1 cellular context compared by ENCODE assay signal in genomic region chr12:121796855-121797751, GRCh38.
TF ChIP-seq lines count a peak whose summit lies in the region.

No MANE protein-coding gene starts in this region.

TF ChIP-seq in HepG2, 621 proteins besides CTCF, POLR2A, EP300 and RAD21 (continued from another document):
- TF ChIP-seq ZNF142 (CRISPR knock-in tag; IDR thresholded peaks at IDR 0.05) (peak; percentile 59; the same call in 1 of the 2 replicates), KLF16 (CRISPR knock-in tag; IDR thresholded peaks at IDR 0.05) (peak in 1 of 2 experiments; percentile 93; a peak in 2 of 4 replicates), ZNF652 (CRISPR knock-in tag; IDR thresholded peaks at IDR 0.05; ENCODE audit: borderline replicate concordance, low read depth) (peak; percentile 39; the same call in 1 of the 2 replicates), ZNF3 (CRISPR knock-in tag; IDR thresholded peaks at IDR 0.05) (no peak), RBM22 (optimal IDR thresholded peaks at IDR 0.05; ENCODE audit: low read length) (peak; percentile 15), ZNF790 (CRISPR knock-in tag; IDR thresholded peaks at IDR 0.05; ENCODE audit: borderline replicate concordance) (no peak; the same call in 1 of the 2 replicates), ZNF138 (CRISPR knock-in tag; IDR thresholded peaks at IDR 0.05; ENCODE audit: low read depth) (no peak), HOXA9 (CRISPR knock-in tag; IDR thresholded peaks at IDR 0.05; ENCODE audit: borderline replicate concordance) (no peak), NRL (CRISPR knock-in tag; IDR thresholded peaks at IDR 0.05; ENCODE audit: borderline replicate concordance) (0 out of 2 replicates have a peak, but pooled peaks have one; percentile 45), KLF13 (CRISPR knock-in tag; IDR thresholded peaks at IDR 0.05) (no peak), CENPT (CRISPR knock-in tag; IDR thresholded peaks at IDR 0.05; ENCODE audit: low read depth) (no peak), BCLAF1 (IDR thresholded peaks at IDR 0.05) (no peak), THRA (CRISPR knock-in tag; IDR thresholded peaks at IDR 0.05; ENCODE audit: borderline replicate concordance) (peak; percentile 84), YEATS2 (CRISPR knock-in tag; IDR thresholded peaks at IDR 0.05; ENCODE audit: borderline replicate concordance) (peak; percentile 85; the same call in 1 of the 2 replicates), HDAC2 (CRISPR knock-in tag; IDR thresholded peaks at IDR 0.05) (peak; percentile 84), MED8 (CRISPR knock-in tag; IDR thresholded peaks at IDR 0.05; ENCODE audit: insufficient replicate concordance) (peak; percentile 50), ZNF749 (CRISPR knock-in tag; IDR thresholded peaks at IDR 0.05; ENCODE audit: borderline replicate concordance) (no peak; the same call in 1 of the 2 replicates), ZNF224 (CRISPR knock-in tag; IDR thresholded peaks at IDR 0.05) (no peak; the same call in 1 of the 2 replicates), ZNF17 (CRISPR knock-in tag; IDR thresholded peaks at IDR 0.05) (no peak), ZFP82 (CRISPR knock-in tag; IDR thresholded peaks at IDR 0.05; ENCODE audit: borderline replicate concordance) (no peak), E2F1 (CRISPR knock-in tag; IDR thresholded peaks at IDR 0.05) (no peak), MAFF (IDR thresholded peaks at IDR 0.05; ENCODE audit: low read depth, low read length) (no peak), SP1 (IDR thresholded peaks at IDR 0.05) (no peak), SP1 (CRISPR knock-in tag; IDR thresholded peaks at IDR 0.05) (peak; percentile 75), ZNF280D (CRISPR knock-in tag; IDR thresholded peaks at IDR 0.05) (0 out of 2 replicates have a peak, but pooled peaks have one; percentile 20), KDM5B (CRISPR knock-in tag; IDR thresholded peaks at IDR 0.05; ENCODE audit: borderline replicate concordance) (peak; percentile 66), PRPF4 (IDR thresholded peaks at IDR 0.05; ENCODE audit: low read depth, low read length, poor library complexity, severe bottlenecking) (no peak), ZNF619 (CRISPR knock-in tag; IDR thresholded peaks at IDR 0.05) (no peak), FOSL2 (CRISPR knock-in tag; IDR thresholded peaks at IDR 0.05) (peak; percentile 67), DNMT3B (CRISPR knock-in tag; conservative IDR thresholded peaks at IDR 0.05) (no peak), ZNF710 (CRISPR knock-in tag; IDR thresholded peaks at IDR 0.05; ENCODE audit: borderline replicate concordance) (peak; percentile 63; the same call in 1 of the 2 replicates), ZBTB21 (CRISPR knock-in tag; IDR thresholded peaks at IDR 0.05) (no peak), NCOA5 (CRISPR knock-in tag; IDR thresholded peaks at IDR 0.05) (no peak), HIC2 (CRISPR knock-in tag; IDR thresholded peaks at IDR 0.05; ENCODE audit: low read depth) (peak; percentile 98), TFAP4 (IDR thresholded peaks at IDR 0.05; ENCODE audit: borderline replicate concordance, low read depth) (peak; percentile 78), GATAD1 (CRISPR knock-in tag; IDR thresholded peaks at IDR 0.05) (peak; percentile 74), ISX (CRISPR knock-in tag; conservative IDR thresholded peaks at IDR 0.05) (no peak)
